In the genomic region with DNA sequence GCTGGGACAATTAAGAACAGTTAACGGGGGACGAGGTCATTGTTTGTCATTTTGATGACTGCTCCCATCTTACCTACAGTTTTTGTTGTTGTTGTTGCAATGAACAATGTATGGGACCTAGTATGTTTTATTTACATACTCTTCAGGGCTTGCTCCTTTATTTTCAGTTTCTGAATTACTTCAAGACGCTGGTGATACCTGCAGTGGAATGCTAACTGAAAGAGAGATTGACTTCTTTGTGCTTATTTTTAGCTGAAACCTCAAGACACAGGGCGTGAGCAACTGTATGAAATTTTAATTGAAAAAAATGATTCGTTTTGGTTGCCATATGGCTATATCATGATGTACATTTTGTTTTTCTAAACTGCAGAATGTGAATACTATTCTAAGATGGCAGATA, we compare ENCODE assay signal across 1 cellular context.
TF ChIP-seq lines count a peak whose summit lies in the region.

No MANE protein-coding gene starts in this region.

TF ChIP-seq in K562, 482 proteins besides CTCF, POLR2A, EP300 and RAD21 (continued from another document):
- TF ChIP-seq, protein P1, sequence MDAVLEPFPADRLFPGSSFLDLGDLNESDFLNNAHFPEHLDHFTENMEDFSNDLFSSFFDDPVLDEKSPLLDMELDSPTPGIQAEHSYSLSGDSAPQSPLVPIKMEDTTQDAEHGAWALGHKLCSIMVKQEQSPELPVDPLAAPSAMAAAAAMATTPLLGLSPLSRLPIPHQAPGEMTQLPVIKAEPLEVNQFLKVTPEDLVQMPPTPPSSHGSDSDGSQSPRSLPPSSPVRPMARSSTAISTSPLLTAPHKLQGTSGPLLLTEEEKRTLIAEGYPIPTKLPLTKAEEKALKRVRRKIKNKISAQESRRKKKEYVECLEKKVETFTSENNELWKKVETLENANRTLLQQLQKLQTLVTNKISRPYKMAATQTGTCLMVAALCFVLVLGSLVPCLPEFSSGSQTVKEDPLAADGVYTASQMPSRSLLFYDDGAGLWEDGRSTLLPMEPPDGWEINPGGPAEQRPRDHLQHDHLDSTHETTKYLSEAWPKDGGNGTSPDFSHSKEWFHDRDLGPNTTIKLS (IDR thresholded peaks at IDR 0.05; ENCODE audit: borderline replicate concordance, low read depth) = no peak
- TF ChIP-seq, protein P2, sequence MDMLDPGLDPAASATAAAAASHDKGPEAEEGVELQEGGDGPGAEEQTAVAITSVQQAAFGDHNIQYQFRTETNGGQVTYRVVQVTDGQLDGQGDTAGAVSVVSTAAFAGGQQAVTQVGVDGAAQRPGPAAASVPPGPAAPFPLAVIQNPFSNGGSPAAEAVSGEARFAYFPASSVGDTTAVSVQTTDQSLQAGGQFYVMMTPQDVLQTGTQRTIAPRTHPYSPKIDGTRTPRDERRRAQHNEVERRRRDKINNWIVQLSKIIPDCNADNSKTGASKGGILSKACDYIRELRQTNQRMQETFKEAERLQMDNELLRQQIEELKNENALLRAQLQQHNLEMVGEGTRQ (CRISPR knock-in tag; IDR thresholded peaks at IDR 0.05) = no peak
- TF ChIP-seq CHD2 (IDR thresholded peaks at IDR 0.05; ENCODE audit: low read depth, low read length) = no peak
TF ChIP-seq in K562: peak in this region for 0.
